In genomic region chr3:73516656-73517055, GRCh38 we compare ENCODE assay signal across 19 cellular contexts.
DNase-seq lines count a peak whose midpoint lies in the region; ATAC-seq, FAIRE-seq and TF ChIP-seq lines count a peak whose summit lies in the region.
"Had no signal": no experiment of that assay in that cellular context is flagged by ENCODE, and none has a peak within 500 bp of the region (broad histone marks: within the 10 kb centered on the region; RNA-seq: fewer than 3 reads in every experiment).

No MANE protein-coding gene starts in this region.

- H3K27ac Mint-ChIP-seq in type B pancreatic cell: no peak overlapping the region
- H3K27ac Mint-ChIP-seq: activated naive CD4-positive, alpha-beta T cell treated with anti-CD3 and anti-CD28 coated beads, Interleukin-2, amount 10 ng/mL, durations not matched to agents 7 days and 5 days; endodermal cell; natural killer cell; T-helper 17 cell had no signal

- no peak overlapping the region for H3K27ac ChIP-seq in liver (ENCODE audit: low read depth in 1 of 2, low read length in 2 of 2)
- no peak overlapping the region for H3K27ac ChIP-seq in HepG2 (ENCODE audit: extremely low read length, insufficient read depth, low read length)
- peak overlapping the region; percentile 81 to 90 for H3K27ac ChIP-seq in prostate gland
- H3K27ac ChIP-seq: RWPE1 had no signal

- TF ChIP-seq EP300 in HepG2 (IDR thresholded peaks at IDR 0.05; ENCODE audit: low read depth in 2 of 2, low read length in 2 of 2) (no peak), HepG2 (CRISPR knock-in tag; IDR thresholded peaks at IDR 0.05; ENCODE audit: borderline replicate concordance) (no peak)

- no peaks in the 10 kb centered on the region for H3K27me3 Mint-ChIP-seq in type B pancreatic cell
- H3K27me3 Mint-ChIP-seq: activated naive CD4-positive, alpha-beta T cell treated with anti-CD3 and anti-CD28 coated beads, Interleukin-2, amount 10 ng/mL, durations not matched to agents 7 days and 5 days had no signal

- POLR2A ChIA-PET in HepG2 (lab: Yijun Ruan, JAX): no interaction called here

- 35% methylated on average over 5 of the region's 5 CpGs for WGBS in liver
- WGBS in HepG2 (ENCODE audit: low lambda C conversion rate): 6% methylated on average over 5 of the region's 5 CpGs
- 14% methylated on average over 5 of the region's 5 CpGs for whole genome bisulfite sequencing in prostate gland

- H2AFZ ChIP-seq in HepG2 (ENCODE audit: low read length): no peak overlapping the region

- TF ChIP-seq POLR2A in HepG2 (IDR thresholded peaks at IDR 0.05; ENCODE audit: insufficient read depth in 1 of 2, low read depth in 2 of 2, low read length in 2 of 2): no peak
- TF ChIP-seq POLR2A in prostate gland (IDR thresholded peaks at IDR 0.05): no peak

- H3K79me2 ChIP-seq in HepG2 (ENCODE audit: insufficient read depth, low read length): no peaks in the 10 kb centered on the region

- BruUV-seq in HepG2 (replicated peaks; lab: Mats Ljungman, UMichigan): no TSS peak

- FAIRE-seq in HepG2 (lab: Jason Lieb, UNC): no peak
- FAIRE-seq: bronchial epithelial cell, H1 had no signal

- H3K4me1 Mint-ChIP-seq in type B pancreatic cell (ENCODE audit: unreplicated experiment): peaks cover 30% of the 10 kb centered on the region
- H3K4me1 Mint-ChIP-seq: activated naive CD4-positive, alpha-beta T cell treated with anti-CD3 and anti-CD28 coated beads, Interleukin-2, amount 10 ng/mL, durations not matched to agents 7 days and 5 days; natural killer cell; T-helper 17 cell had no signal

- CTCF ChIA-PET in HepG2 (lab: Yijun Ruan, JAX; ENCODE audit: low intra/inter-chr PET ratio, low total read pairs): no interaction called here

- ATAC-seq in HepG2 (no peak), GM21529 (IDR thresholded peaks at IDR 0.05; ENCODE audit: unreplicated experiment) (no peak), HG02973 (IDR thresholded peaks at IDR 0.05; ENCODE audit: unreplicated experiment) (no peak)
- ATAC-seq: natural killer cell, T-helper 17 cell had no signal

- TF ChIP-seq CTCF in liver (IDR thresholded peaks at IDR 0.05; ENCODE audit: low read depth, low read length, missing input control) (no peak), HepG2 (CRISPR knock-in tag; IDR thresholded peaks at IDR 0.05) (no peak), fibroblast of the aortic adventitia (IDR thresholded peaks at IDR 0.05; ENCODE audit: insufficient read depth, low read length) (no peak), prostate gland (IDR thresholded peaks at IDR 0.05) (no peak), type B pancreatic cell (conservative IDR thresholded peaks at IDR 0.05) (no peak)

- no peak for TF ChIP-seq RAD21 in liver (IDR thresholded peaks at IDR 0.05)
- no peak for TF ChIP-seq RAD21 in HepG2 (CRISPR knock-in tag; IDR thresholded peaks at IDR 0.05)

- no peak overlapping the region for H3K4me2 ChIP-seq in HepG2 (ENCODE audit: low read depth, low read length)

- in situ Hi-C loops in HepG2 (cut with HindIII; ENCODE audit: extremely low pct_ligation_motif_present, low pct_unique_long_range_greater_than_20kb): no loop called here

- no peak overlapping the region for H3K4me3 Mint-ChIP-seq in type B pancreatic cell
- H3K4me3 Mint-ChIP-seq: activated naive CD4-positive, alpha-beta T cell treated with anti-CD3 and anti-CD28 coated beads, Interleukin-2, amount 10 ng/mL, durations not matched to agents 7 days and 5 days; endodermal cell; natural killer cell; T-helper 17 cell had no signal

- H3K9ac ChIP-seq in liver (ENCODE audit: low read depth in 1 of 2, low read length in 2 of 2) (no peak overlapping the region), HepG2 (ENCODE audit: insufficient read depth, low read depth, low read length) (no peak overlapping the region)

- H3K27me3 ChIP-seq in liver (ENCODE audit: control insufficient read depth in 4 of 4, insufficient read depth in 4 of 4, low read length in 3 of 4) (no peaks in the 10 kb centered on the region), HepG2 (ENCODE audit: control insufficient read depth in 1 of 2, insufficient read depth in 2 of 2, low read length in 2 of 2) (no peaks in the 10 kb centered on the region; a peak in 1 of 5 replicates), prostate gland (replicated peaks; ENCODE audit: insufficient read depth) (no peaks in the 10 kb centered on the region)

- H3K36me3 ChIP-seq in liver (ENCODE audit: control insufficient read depth in 4 of 4, insufficient read depth in 3 of 4, low read depth in 1 of 4, low read length in 3 of 4): no peaks in the 10 kb centered on the region
- no peaks in the 10 kb centered on the region for H3K36me3 ChIP-seq in HepG2 (replicated peaks in 1 of 2; ENCODE audit: control insufficient read depth in 1 of 2, insufficient read depth in 2 of 2, low read length in 2 of 2)
- H3K36me3 ChIP-seq in prostate gland: no peaks in the 10 kb centered on the region

- H3K4me1 ChIP-seq in liver (ENCODE audit: control insufficient read depth in 4 of 4, insufficient read depth in 4 of 4, low read length in 3 of 4) (peaks cover 3 to 12% (median 10%) of the 10 kb centered on the region in 4 donors), HepG2 (ENCODE audit: insufficient read depth, low read length) (peaks cover 17% of the 10 kb centered on the region), prostate gland (replicated peaks) (peaks cover 31% of the 10 kb centered on the region)

- H3K36me3 Mint-ChIP-seq in type B pancreatic cell: no peaks in the 10 kb centered on the region
- H3K36me3 Mint-ChIP-seq: activated naive CD4-positive, alpha-beta T cell treated with anti-CD3 and anti-CD28 coated beads, Interleukin-2, amount 10 ng/mL, durations not matched to agents 7 days and 5 days; natural killer cell had no signal

- peaks cover 4% of the 10 kb centered on the region for H3K9me3 Mint-ChIP-seq in type B pancreatic cell
- H3K9me3 Mint-ChIP-seq: activated naive CD4-positive, alpha-beta T cell treated with anti-CD3 and anti-CD28 coated beads, Interleukin-2, amount 10 ng/mL, durations not matched to agents 7 days and 5 days; endodermal cell had no signal

- no peak for DNase-seq in HepG2 (ENCODE audit: low spot score)
- peak; percentile 60 for DNase-seq in fibroblast of the aortic adventitia (ENCODE audit: low read depth)
- peak; percentile 92 for DNase-seq in prostate gland (ENCODE audit: low spot score)
- no peak for DNase-seq in type B pancreatic cell (ENCODE audit: extremely low spot score, unreplicated experiment)
- DNase-seq in GM19240 (ENCODE audit: insufficient read length, low spot score): no peak
- DNase-seq: activated naive CD4-positive, alpha-beta T cell treated with anti-CD3 and anti-CD28 coated beads, Interleukin-2, amount 10 ng/mL, durations not matched to agents 7 days and 5 days; endodermal cell; KG1; kidney glomerular epithelial cell; natural killer cell; NCI-H1436 treated with DMSO at 0.1 percent for 48 hours; stimulated activated CD4-positive, alpha-beta T cell treated with anti-CD3 and anti-CD28 coated beads, Interleukin-2, amount 100 ng/mL, for 24 hours; T-helper 17 cell had no signal

- H3K4me3 ChIP-seq in liver (ENCODE audit: low read depth in 1 of 3, low read length in 3 of 3) (no peak overlapping the region), HepG2 (replicated peaks in 1 of 3; ENCODE audit: insufficient read depth in 1 of 3, low read depth in 2 of 3, low read length in 3 of 3) (no peak overlapping the region), fibroblast of the aortic adventitia (ENCODE audit: low read depth, low read length) (no peak overlapping the region), prostate gland (no peak overlapping the region)

- H3K9me3 ChIP-seq in liver (ENCODE audit: control insufficient read depth in 4 of 4, low read length in 3 of 4) (no peaks in the 10 kb centered on the region), HepG2 (ENCODE audit: low read length) (no peaks in the 10 kb centered on the region), prostate gland (no peaks in the 10 kb centered on the region)

- no peaks in the 10 kb centered on the region for H4K20me1 ChIP-seq in HepG2 (ENCODE audit: insufficient read depth, low read length)

- intact Hi-C loops in HepG2 (cut with micrococcal nuclease; ENCODE audit: unreplicated experiment): no loop called here
- intact Hi-C loops in prostate gland (cut with DNase I): no loop called here

TF ChIP-seq in liver, 16 proteins besides CTCF, POLR2A, EP300 and RAD21 (continues in another document):
- TF ChIP-seq HNF4A (conservative IDR thresholded peaks at IDR 0.05) (peak in 1 of 2 donors; percentile 24), JUND (IDR thresholded peaks at IDR 0.05) (no peak), FOXA1 (IDR thresholded peaks at IDR 0.05) (no peak), GABPA (IDR thresholded peaks at IDR 0.05 in 1 of 2, conservative IDR thresholded peaks at IDR 0.05 in 1 of 2) (no peak), HNF4G (IDR thresholded peaks at IDR 0.05) (no peak)
- TF ChIP-seq, protein P1, sequence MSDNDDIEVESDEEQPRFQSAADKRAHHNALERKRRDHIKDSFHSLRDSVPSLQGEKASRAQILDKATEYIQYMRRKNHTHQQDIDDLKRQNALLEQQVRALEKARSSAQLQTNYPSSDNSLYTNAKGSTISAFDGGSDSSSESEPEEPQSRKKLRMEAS (IDR thresholded peaks at IDR 0.05): no peak

TF ChIP-seq in HepG2, 621 proteins besides CTCF, POLR2A, EP300 and RAD21 (continues in another document):
- no peak for TF ChIP-seq EZH2 (conservative IDR thresholded peaks at IDR 0.05; ENCODE audit: low read depth, low read length)
- no peak for TF ChIP-seq ARNT2 (CRISPR knock-in tag; IDR thresholded peaks at IDR 0.05; ENCODE audit: low read depth)
- TF ChIP-seq ZNF598 (CRISPR knock-in tag; IDR thresholded peaks at IDR 0.05; ENCODE audit: borderline replicate concordance): no peak
- TF ChIP-seq, protein P2, sequence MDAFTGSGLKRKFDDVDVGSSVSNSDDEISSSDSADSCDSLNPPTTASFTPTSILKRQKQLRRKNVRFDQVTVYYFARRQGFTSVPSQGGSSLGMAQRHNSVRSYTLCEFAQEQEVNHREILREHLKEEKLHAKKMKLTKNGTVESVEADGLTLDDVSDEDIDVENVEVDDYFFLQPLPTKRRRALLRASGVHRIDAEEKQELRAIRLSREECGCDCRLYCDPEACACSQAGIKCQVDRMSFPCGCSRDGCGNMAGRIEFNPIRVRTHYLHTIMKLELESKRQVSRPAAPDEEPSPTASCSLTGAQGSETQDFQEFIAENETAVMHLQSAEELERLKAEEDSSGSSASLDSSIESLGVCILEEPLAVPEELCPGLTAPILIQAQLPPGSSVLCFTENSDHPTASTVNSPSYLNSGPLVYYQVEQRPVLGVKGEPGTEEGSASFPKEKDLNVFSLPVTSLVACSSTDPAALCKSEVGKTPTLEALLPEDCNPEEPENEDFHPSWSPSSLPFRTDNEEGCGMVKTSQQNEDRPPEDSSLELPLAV (CRISPR knock-in tag; conservative IDR thresholded peaks at IDR 0.05; ENCODE audit: low read depth): no peak
- no peak for TF ChIP-seq ZFP82 (CRISPR knock-in tag; IDR thresholded peaks at IDR 0.05; ENCODE audit: borderline replicate concordance)
- no peak for TF ChIP-seq TCF7 (IDR thresholded peaks at IDR 0.05; ENCODE audit: low read depth)
- TF ChIP-seq CC2D1A (CRISPR knock-in tag; IDR thresholded peaks at IDR 0.05): no peak
- TF ChIP-seq PHF5A (CRISPR knock-in tag; IDR thresholded peaks at IDR 0.05; ENCODE audit: low read depth, unreplicated experiment): no peak

Comparison
In these comparisons a context has a peak if more than half of its experiments do, and no peak if none do; other contexts are left out.
1. H3K27ac ChIP-seq: peak in prostate gland (2 of 2); none in liver (0 of 2) and HepG2 (single experiment).
2. DNase-seq: peak in fibroblast of the aortic adventitia (single experiment) and prostate gland (single experiment); none in HepG2 (single experiment), type B pancreatic cell (single experiment) and GM19240 (single experiment).